ENCODE assay signal across 24 cellular contexts in genomic region chr9:14932246-14932645, GRCh38. TPM values are rescaled to one million over a fixed set of nuclear protein-coding genes. Genes with fewer than 3 reads are reported as not detected.
"Had no signal": no experiment of that assay in that cellular context is flagged by ENCODE, and none has a peak within 500 bp of the region (broad histone marks: within the 10 kb centered on the region; RNA-seq: fewer than 3 reads in every experiment).

No MANE protein-coding gene starts in this region.

- H3K27ac ChIP-seq: coronary artery, foreskin keratinocyte, left lung, lower lobe of right lung, ovary, stomach, thoracic aorta, transverse colon had no signal

- H3K9me3 ChIP-seq: heart left ventricle, left lung, lower lobe of right lung, ovary, stomach, thoracic aorta, transverse colon had no signal

- H3K27me3 Mint-ChIP-seq: naive thymus-derived CD8-positive, alpha-beta T cell; progenitor cell of endocrine pancreas had no signal

- H3K9me3 Mint-ChIP-seq: naive thymus-derived CD8-positive, alpha-beta T cell had no signal

- H3K27ac Mint-ChIP-seq: naive thymus-derived CD8-positive, alpha-beta T cell; progenitor cell of endocrine pancreas had no signal

- ATAC-seq: esophagus mucosa; foreskin keratinocyte; heart left ventricle; left lung; lower lobe of right lung; naive thymus-derived CD8-positive, alpha-beta T cell; right cardiac atrium had no signal

- H3K27me3 ChIP-seq: foreskin keratinocyte, heart left ventricle, left lung, ovary, stomach, transverse colon had no signal

- H3K4me1 ChIP-seq: foreskin keratinocyte, left lung, lower lobe of right lung, stomach, transverse colon had no signal

- H3K4me1 Mint-ChIP-seq: naive thymus-derived CD8-positive, alpha-beta T cell had no signal

- H3K4me3 ChIP-seq: coronary artery, heart left ventricle, left lung, lower lobe of right lung, ovary, stomach, thoracic aorta, transverse colon had no signal

- H3K36me3 ChIP-seq: heart left ventricle, left lung, lower lobe of right lung, ovary, stomach, thoracic aorta, transverse colon had no signal

- DNase-seq: central memory CD4-positive, alpha-beta T cell; effector CD4-positive, alpha-beta T cell; foreskin keratinocyte; heart left ventricle; hypothalamus; kidney glomerular epithelial cell; left lung; lower lobe of right lung; mesenchymal stem cell; naive thymus-derived CD8-positive, alpha-beta T cell; ovary; small intestine; stimulated activated CD4-positive, alpha-beta T cell treated with anti-CD3 and anti-CD28 coated beads, Interleukin-12 subunit alpha, Interleukin-12 subunit beta, amount 100 ng/mL, for 4 hours; stimulated activated naive CD4-positive, alpha-beta T cell; stomach; substantia nigra; transverse colon had no signal

- H3K36me3 Mint-ChIP-seq: naive thymus-derived CD8-positive, alpha-beta T cell had no signal

- H3K4me3 Mint-ChIP-seq: naive thymus-derived CD8-positive, alpha-beta T cell; neural crest cell had no signal

- FAIRE-seq: islet of Langerhans had no signal

RNA-seq across cellular contexts. Expression of gene FREM1, which starts 22.0 kb away (rescaled TPM):
- total RNA-seq: foreskin keratinocyte; naive thymus-derived CD8-positive, alpha-beta T cell had no signal
- polyA plus RNA-seq: naive thymus-derived CD8-positive, alpha-beta T cell had no signal
